Comparison of ENCODE assay signal across 1 cellular context in genomic region chr22:21865041-21865440, GRCh38.
TF ChIP-seq lines count a peak whose summit lies in the region.

No MANE protein-coding gene starts in this region.

TF ChIP-seq in K562, 482 proteins besides CTCF, POLR2A, EP300 and RAD21 (continued from another document):
- TF ChIP-seq STAT6 (CRISPR knock-in tag; IDR thresholded peaks at IDR 0.05) (0 out of 2 replicates have a peak, but pooled peaks have one; percentile 27), E2F6 (IDR thresholded peaks at IDR 0.05; ENCODE audit: borderline replicate concordance in 1 of 2, extremely low read depth in 1 of 2, insufficient read depth in 1 of 2, insufficient read length in 1 of 2, low read depth in 1 of 2, low read length in 1 of 2, poor library complexity in 1 of 2, severe bottlenecking in 1 of 2) (no peak), E2F1 (CRISPR knock-in tag; IDR thresholded peaks at IDR 0.05) (peak; percentile 44; the same call in 1 of the 2 replicates)
